8 cellular contexts compared by ENCODE assay signal in genomic region chrX:119502727-119503483, GRCh38. TPM values are rescaled to one million over a fixed set of nuclear protein-coding genes. Genes with fewer than 3 reads are reported as not detected.
DNase-seq lines count a peak whose midpoint lies in the region; ATAC-seq, FAIRE-seq and TF ChIP-seq lines count a peak whose summit lies in the region.

No MANE protein-coding gene starts in this region.

- H3K36me3 ChIP-seq in upper lobe of right lung = no peaks in the 10 kb centered on the region

- no peak for FAIRE-seq in GM12892 (lab: Jason Lieb, UNC)

- H3K9me3 Mint-ChIP-seq in activated CD8-positive, alpha-beta T cell treated with anti-CD3 and anti-CD28 coated beads, Interleukin-2, amount 10 ng/mL, durations not matched to agents 7 days and 5 days (ENCODE audit: insufficient read depth) = no peaks in the 10 kb centered on the region

- peak overlapping the region; percentile 81 for H3K27ac Mint-ChIP-seq in activated CD8-positive, alpha-beta T cell treated with anti-CD3 and anti-CD28 coated beads, Interleukin-2, amount 10 ng/mL, durations not matched to agents 7 days and 5 days

- DNase-seq in stimulated activated naive CD4-positive, alpha-beta T cell (lab: John Stamatoyannopoulos, UW) = peak in 4 of 6 experiments; percentile 8 to 60 (median 44)
- DNase-seq in stimulated activated naive CD4-positive, alpha-beta T cell treated with Interleukin-2 at 50 U/mL for 16 hours (lab: John Stamatoyannopoulos, UW) = no peak
- peak; percentile 23 for DNase-seq in activated CD8-positive, alpha-beta T cell treated with anti-CD3 and anti-CD28 coated beads, Interleukin-2, amount 10 ng/mL, durations not matched to agents 7 days and 5 days
- peak; percentile 72 for DNase-seq in kidney tubule cell (ENCODE audit: low spot score)
- DNase-seq in upper lobe of right lung = peak; percentile 78
- no peak for DNase-seq in GM12892 (ENCODE audit: insufficient read length)
- DNase-seq in islet precursor cell = no peak

- TF ChIP-seq POLR2A in GM12892 (IDR thresholded peaks at IDR 0.05; ENCODE audit: low read depth, low read length) = no peak

- no peaks in the 10 kb centered on the region for H3K9me3 ChIP-seq in upper lobe of right lung

- no peaks in the 10 kb centered on the region for H3K36me3 Mint-ChIP-seq in activated CD8-positive, alpha-beta T cell treated with anti-CD3 and anti-CD28 coated beads, Interleukin-2, amount 10 ng/mL, durations not matched to agents 7 days and 5 days (ENCODE audit: low read depth)

- no peaks in the 10 kb centered on the region for H3K27me3 ChIP-seq in upper lobe of right lung

- intact Hi-C loops in upper lobe of right lung (cut with DNase I) = no loop called here

- no peak overlapping the region for H3K4me3 ChIP-seq in upper lobe of right lung

- TF ChIP-seq CTCF in upper lobe of right lung (IDR thresholded peaks at IDR 0.05) = no peak

- H3K4me3 Mint-ChIP-seq in activated CD8-positive, alpha-beta T cell treated with anti-CD3 and anti-CD28 coated beads, Interleukin-2, amount 10 ng/mL, durations not matched to agents 7 days and 5 days = peak overlapping the region; percentile 18

- H3K4me1 Mint-ChIP-seq in activated CD8-positive, alpha-beta T cell treated with anti-CD3 and anti-CD28 coated beads, Interleukin-2, amount 10 ng/mL, durations not matched to agents 7 days and 5 days (ENCODE audit: low read depth) = peaks cover 14% of the 10 kb centered on the region

- H3K27ac ChIP-seq in upper lobe of right lung = peak overlapping the region; percentile 51

- ATAC-seq in activated CD8-positive, alpha-beta T cell treated with anti-CD3 and anti-CD28 coated beads, Interleukin-2, amount 10 ng/mL, durations not matched to agents 7 days and 5 days = peak; percentile 60
- ATAC-seq in upper lobe of right lung = peak; percentile 80
- ATAC-seq in HG03521 (IDR thresholded peaks at IDR 0.05; ENCODE audit: unreplicated experiment) = no peak

- no peaks in the 10 kb centered on the region for H3K27me3 Mint-ChIP-seq in activated CD8-positive, alpha-beta T cell treated with anti-CD3 and anti-CD28 coated beads, Interleukin-2, amount 10 ng/mL, durations not matched to agents 7 days and 5 days (ENCODE audit: low read depth)

- CTCF ChIA-PET in activated CD8-positive, alpha-beta T cell treated with anti-CD3 and anti-CD28 coated beads, Interleukin-2, amount 10 ng/mL, durations not matched to agents 7 days and 5 days (lab: Charles Lee) = interaction anchor here (1.2 to 1.3 kb wide), 2 partner anchors 14 kb away, joined by 4 to 5 read pairs; no protein-coding TSS in a partner anchor

- no peaks in the 10 kb centered on the region for H3K4me1 ChIP-seq in upper lobe of right lung

- POLR2A ChIA-PET in activated CD8-positive, alpha-beta T cell treated with anti-CD3 and anti-CD28 coated beads, Interleukin-2, amount 10 ng/mL, durations not matched to agents 7 days and 5 days (lab: Charles Lee) = interaction anchor here (0.6 to 0.9 kb wide), 4 partner anchors 22 to 495 kb away, joined by 3 to 4 read pairs (median 3); partner anchors contain the start of gene SLC25A5

RNA-seq across cellular contexts. Expression of gene SLC25A5, which starts 34.7 kb away (rescaled TPM):
- total RNA-seq in activated CD8-positive, alpha-beta T cell treated with anti-CD3 and anti-CD28 coated beads, Interleukin-2, amount 10 ng/mL, durations not matched to agents 7 days and 5 days = 100 to 1,000 TPM; 557 to 572 TPM
- total RNA-seq in upper lobe of right lung = 323 TPM
- 461 TPM for polyA plus RNA-seq in GM12892 (2012; ENCODE audit: missing spikeins)

Comparison
In these comparisons a context has a peak if more than half of its experiments do, and no peak if none do; other contexts are left out.
1. DNase-seq: peak in stimulated activated naive CD4-positive, alpha-beta T cell (4 of 6), activated CD8-positive, alpha-beta T cell treated with anti-CD3 and anti-CD28 coated beads, Interleukin-2, amount 10 ng/mL, durations not matched to agents 7 days and 5 days (single experiment), kidney tubule cell (single experiment) and upper lobe of right lung (single experiment); none in stimulated activated naive CD4-positive, alpha-beta T cell treated with Interleukin-2 at 50 U/mL for 16 hours (single experiment), GM12892 (single experiment) and islet precursor cell (single experiment).